ENCODE assay signal across 8 cellular contexts in genomic region chr17:72560303-72561247, GRCh38.
A peak's percentile ranks its signal among the peaks of the same experiment; 100 is the strongest.
DNase-seq lines count a peak whose midpoint lies in the region; ATAC-seq, FAIRE-seq and TF ChIP-seq lines count a peak whose summit lies in the region.

No MANE protein-coding gene starts in this region.

- no peak overlapping the region for H3K4me3 Mint-ChIP-seq in activated CD4-positive, alpha-beta memory T cell treated with anti-CD3 and anti-CD28 coated beads for 36 hours

- H3K4me2 ChIP-seq in H1 (ENCODE audit: insufficient read depth in 1 of 2, low read depth in 2 of 2, low read length in 2 of 2) = no peak overlapping the region

- CTCF ChIA-PET in activated CD4-positive, alpha-beta memory T cell treated with anti-CD3 and anti-CD28 coated beads for 36 hours (lab: Charles Lee) = interaction anchor here (0.8 to 9.9 kb wide), 16 partner anchors 11 to 810 kb away, joined by 3 to 196 read pairs (median 6); no protein-coding TSS in a partner anchor
- CTCF ChIA-PET in H1 (lab: Charles Lee; ENCODE audit: partially characterized antibody) = interaction anchor here (0.5 to 10.1 kb wide), 77 partner anchors 8 to 779 kb away, joined by 3 to 178 read pairs (median 4); partner anchors contain the start of gene SSTR2

- H4K20me1 ChIP-seq in H1 (replicated peaks in 1 of 2; ENCODE audit: control insufficient read depth in 1 of 2, insufficient read depth in 2 of 2, low read length in 2 of 2) = peaks cover 3 to 5% of the 10 kb centered on the region in 2 experiments

- intact Hi-C loops in activated CD4-positive, alpha-beta memory T cell treated with anti-CD3 and anti-CD28 coated beads for 36 hours (cut with micrococcal nuclease) = loop anchor here (1.0 to 5.0 kb wide), 4 partner anchors 32 to 697 kb away; no protein-coding TSS in a partner anchor
- intact Hi-C loops in thyroid gland (cut with DNase I) = no loop called here

- no peaks in the 10 kb centered on the region for H3K79me1 ChIP-seq in H1 (ENCODE audit: low read depth, low read length)

- peak overlapping the region; percentile 93 for H2AFZ ChIP-seq in H1 (ENCODE audit: low read length)

- H3K27me3 Mint-ChIP-seq in activated CD4-positive, alpha-beta memory T cell treated with anti-CD3 and anti-CD28 coated beads for 36 hours = peaks cover 1% of the 10 kb centered on the region

- no peaks in the 10 kb centered on the region for H3K9me3 Mint-ChIP-seq in activated CD4-positive, alpha-beta memory T cell treated with anti-CD3 and anti-CD28 coated beads for 36 hours

- H3K27ac ChIP-seq in H1 (ENCODE audit: low read depth, low read length) (no peak overlapping the region), mucosa of rectum (ENCODE audit: low read depth in 2 of 2, low read length in 2 of 2) (peak overlapping the region; percentile 53 to 74), thyroid gland (no peak overlapping the region)

- H3K4me1 ChIP-seq in H1 (replicated peaks in 1 of 4; ENCODE audit: control insufficient read depth in 3 of 4, insufficient read depth in 4 of 4, low read length in 3 of 4) (peaks cover 0 to 10% (median 2%) of the 10 kb centered on the region in 4 experiments; a peak in 5 of 7 replicates), mucosa of rectum (ENCODE audit: control insufficient read depth in 2 of 2, insufficient read depth in 2 of 2, low read length in 2 of 2) (peaks cover 19 to 24% of the 10 kb centered on the region in 2 donors), thyroid gland (peaks cover 0 to 23% of the 10 kb centered on the region in 2 donors)

- H3K9me3 ChIP-seq in H1 (ENCODE audit: insufficient read depth in 2 of 2, low read depth in 1 of 2, low read length in 1 of 2) = no peaks in the 10 kb centered on the region
- H3K9me3 ChIP-seq in mucosa of rectum (ENCODE audit: control insufficient read depth in 2 of 2, low read length in 2 of 2) = no peaks in the 10 kb centered on the region
- no peaks in the 10 kb centered on the region for H3K9me3 ChIP-seq in thyroid gland

- no peak overlapping the region for H2AK5ac ChIP-seq in H1 (ENCODE audit: low read depth, low read length)

- H2BK12ac ChIP-seq in H1 (ENCODE audit: low read depth, low read length) = peak overlapping the region; percentile 71; the same call in 1 of the 2 replicates

- no peak overlapping the region for H2BK20ac ChIP-seq in H1 (ENCODE audit: low read length)

- H3K4me1 Mint-ChIP-seq in activated CD4-positive, alpha-beta memory T cell treated with anti-CD3 and anti-CD28 coated beads for 36 hours (ENCODE audit: low read depth) = no peaks in the 10 kb centered on the region

- H3K23ac ChIP-seq in H1 (ENCODE audit: insufficient read length) = no peak overlapping the region

- peak; percentile 75 to 89 (median 81) for TF ChIP-seq CTCF in H1 (IDR thresholded peaks at IDR 0.05; ENCODE audit: control extremely low read depth in 1 of 3, insufficient read depth in 1 of 3, low read depth in 1 of 3, low read length in 3 of 3)
- peak; percentile 52 to 88 (median 60) for TF ChIP-seq CTCF in thyroid gland (IDR thresholded peaks at IDR 0.05)

- no peak overlapping the region for H3K27ac Mint-ChIP-seq in activated CD4-positive, alpha-beta memory T cell treated with anti-CD3 and anti-CD28 coated beads for 36 hours

- H2BK5ac ChIP-seq in H1 (ENCODE audit: low read depth, low read length) = peak overlapping the region; percentile 69; the same call in 1 of the 2 replicates

- H3K36me3 ChIP-seq in H1 (ENCODE audit: control insufficient read depth in 2 of 4, insufficient read depth in 4 of 4, low read length in 3 of 4) = no peaks in the 10 kb centered on the region
- H3K36me3 ChIP-seq in mucosa of rectum (ENCODE audit: control insufficient read depth in 2 of 2, insufficient read depth in 2 of 2, low read length in 2 of 2) = no peaks in the 10 kb centered on the region
- no peaks in the 10 kb centered on the region for H3K36me3 ChIP-seq in thyroid gland

- H3K9ac ChIP-seq in H1 (replicated peaks in 1 of 4; ENCODE audit: extremely low read depth in 1 of 4, low read depth in 3 of 4, low read length in 3 of 4) (no peak overlapping the region), mucosa of rectum (ENCODE audit: low read depth in 1 of 2, low read length in 2 of 2) (peak overlapping the region; percentile 26 to 56)

- no peak overlapping the region for H3K56ac ChIP-seq in H1 (replicated peaks; ENCODE audit: insufficient read length, low read depth, low read length)

- peak; percentile 95 for TF ChIP-seq RAD21 in H1 (IDR thresholded peaks at IDR 0.05 in 1 of 2, conservative IDR thresholded peaks at IDR 0.05 in 1 of 2; ENCODE audit: low read depth in 2 of 2, low read length in 2 of 2)

- peak; percentile 64 for DNase-seq in ACHN
- peak; percentile 23 for DNase-seq in NCI-H526 treated with DMSO at 0.1 percent for 48 hours (lab: John Stamatoyannopoulos, UW)
- DNase-seq in activated CD4-positive, alpha-beta memory T cell treated with anti-CD3 and anti-CD28 coated beads for 36 hours = peak; percentile 52
- DNase-seq in H1 (ENCODE audit: low read depth in 1 of 2, low spot score in 2 of 2) = peak in 1 of 2 experiments; percentile 82
- peak; percentile 15 to 22 for DNase-seq in thyroid gland

- H3K4ac ChIP-seq in H1 (replicated peaks; ENCODE audit: insufficient read length, low read depth, low read length) = no peak overlapping the region

- H4K5ac ChIP-seq in H1 (ENCODE audit: insufficient read length, low read depth, low read length) = peak overlapping the region; percentile 76

- peak overlapping the region; percentile 75; the same call in 1 of the 2 replicates for H2BK15ac ChIP-seq in H1 (ENCODE audit: low read length)

- no peak overlapping the region for H3K4me3 ChIP-seq in H1 (ENCODE audit: extremely low read depth in 1 of 4, insufficient read depth in 2 of 4, low read depth in 3 of 4, low read length in 4 of 4)
- peak overlapping the region; percentile 14 to 26 for H3K4me3 ChIP-seq in mucosa of rectum (ENCODE audit: low read length in 2 of 2)
- no peak overlapping the region for H3K4me3 ChIP-seq in thyroid gland (replicated peaks in 1 of 3)

- H3K18ac ChIP-seq in H1 (ENCODE audit: extremely low read depth, low read length) = peak overlapping the region; percentile 62

- H3K36me3 Mint-ChIP-seq in activated CD4-positive, alpha-beta memory T cell treated with anti-CD3 and anti-CD28 coated beads for 36 hours = no peaks in the 10 kb centered on the region

- peak; percentile 88 for FAIRE-seq in H1 (lab: Jason Lieb, UNC)

- H2BK120ac ChIP-seq in H1 (replicated peaks; ENCODE audit: low read depth, low read length) = no peak overlapping the region

- peaks cover 6% of the 10 kb centered on the region; the same call in 1 of the 2 replicates for H3K23me2 ChIP-seq in H1 (ENCODE audit: low read depth, low read length)

- TF ChIP-seq EP300 in H1 (IDR thresholded peaks at IDR 0.05; ENCODE audit: borderline replicate concordance in 1 of 2, low read depth in 2 of 2, low read length in 2 of 2) = no peak

- ATAC-seq in GM18861 (IDR thresholded peaks at IDR 0.05; ENCODE audit: unreplicated experiment) = peak; percentile 56
- ATAC-seq in HG03378 (IDR thresholded peaks at IDR 0.05; ENCODE audit: unreplicated experiment) = peak; percentile 71

- 69% methylated on average over 23 of the region's 24 CpGs; no CpG with 5 or more reads in 1 of the 2 experiments for WGBS in H1 (ENCODE audit: extremely low coverage in 1 of 2, insufficient coverage in 1 of 2, insufficient read length in 1 of 2, insufficient replicate concordance in 2 of 2, low coverage in 1 of 2, low lambda C conversion rate in 2 of 2, missing lambda C conversion rate in 1 of 2), 2 experiments
- WGBS in thyroid gland, 2 donors = 49 to 66% methylated on average over 16 to 20 of the region's 24 CpGs

- H3K27me3 ChIP-seq in H1 (replicated peaks in 1 of 4; ENCODE audit: control insufficient read depth in 3 of 4, extremely low read depth in 1 of 4, insufficient read depth in 3 of 4, low read length in 3 of 4) (no peaks in the 10 kb centered on the region), mucosa of rectum (ENCODE audit: control insufficient read depth in 2 of 2, insufficient read depth in 2 of 2, low read length in 2 of 2) (no peaks in the 10 kb centered on the region), thyroid gland (no peaks in the 10 kb centered on the region)

- POLR2A ChIA-PET in activated CD4-positive, alpha-beta memory T cell treated with anti-CD3 and anti-CD28 coated beads for 36 hours (lab: Charles Lee) = no interaction called here
- POLR2A ChIA-PET in H1 (lab: Charles Lee; ENCODE audit: partially characterized antibody) = interaction anchor here (0.8 to 1.4 kb wide), 2 partner anchors 32 to 164 kb away, joined by 3 to 4 read pairs; no protein-coding TSS in a partner anchor

- no peak overlapping the region for H4K8ac ChIP-seq in H1 (ENCODE audit: extremely low read depth, insufficient read depth, low read length)

- no peak for TF ChIP-seq POLR2A in H1 (IDR thresholded peaks at IDR 0.05; ENCODE audit: control extremely low read depth in 1 of 2, low read depth in 2 of 2, low read length in 2 of 2)
- TF ChIP-seq POLR2A in thyroid gland (IDR thresholded peaks at IDR 0.05) = no peak

- H4K91ac ChIP-seq in H1 (replicated peaks; ENCODE audit: insufficient read length, low read length) = peak overlapping the region; percentile 79

- H3K79me2 ChIP-seq in H1 (ENCODE audit: control insufficient read depth in 1 of 2, insufficient read depth in 2 of 2, low read length in 2 of 2) = no peaks in the 10 kb centered on the region

- no peak overlapping the region for H3K14ac ChIP-seq in H1 (ENCODE audit: insufficient read length)

- in situ Hi-C loops in ACHN (cut with HindIII; ENCODE audit: low pct_ligation_motif_present, low pct_unique_long_range_greater_than_20kb, low sequenced_read_pairs) = no loop called here

TF ChIP-seq in H1, 55 proteins besides CTCF, POLR2A, EP300 and RAD21 (continues in another document):
- TF ChIP-seq GABPA (IDR thresholded peaks at IDR 0.05; ENCODE audit: borderline replicate concordance, insufficient read depth, low read length) (no peak), TEAD4 (IDR thresholded peaks at IDR 0.05; ENCODE audit: low read depth, low read length) (no peak), BRCA1 (IDR thresholded peaks at IDR 0.05; ENCODE audit: low read depth, low read length) (no peak), NANOG (IDR thresholded peaks at IDR 0.05; ENCODE audit: insufficient read depth, low read depth, low read length, poor library complexity, severe bottlenecking) (no peak), CBX8 (IDR thresholded peaks at IDR 0.05; ENCODE audit: borderline replicate concordance, low read depth, low read length) (no peak), HDAC2 (IDR thresholded peaks at IDR 0.05; ENCODE audit: borderline replicate concordance in 1 of 2, low read depth in 2 of 2, low read length in 2 of 2) (no peak), EGR1 (IDR thresholded peaks at IDR 0.05; ENCODE audit: borderline replicate concordance, low read depth, low read length) (no peak), BACH1 (IDR thresholded peaks at IDR 0.05; ENCODE audit: low read length) (no peak), POU5F1 (IDR thresholded peaks at IDR 0.05; ENCODE audit: low read depth, low read length) (no peak), GTF2F1 (IDR thresholded peaks at IDR 0.05; ENCODE audit: borderline replicate concordance, low read depth, low read length) (no peak), HDAC6 (IDR thresholded peaks at IDR 0.05; ENCODE audit: low read depth, low read length) (no peak), SIX5 (IDR thresholded peaks at IDR 0.05; ENCODE audit: low read depth, low read length) (no peak), SAP30 (IDR thresholded peaks at IDR 0.05; ENCODE audit: insufficient read depth, insufficient replicate concordance, low read length) (no peak)

Comparison
In these comparisons a context has a peak if more than half of its experiments do, and no peak if none do; other contexts are left out.
1. H3K27ac ChIP-seq: peak in mucosa of rectum (2 of 2); none in H1 (single experiment) and thyroid gland (0 of 3).
2. H3K4me3 ChIP-seq: peak in mucosa of rectum (2 of 2); none in H1 (0 of 4) and thyroid gland (0 of 3).
3. H3K9ac ChIP-seq: peak in mucosa of rectum (2 of 2); none in H1 (0 of 4).